8 cellular contexts compared by ENCODE assay signal in genomic region chr2:69645026-69645425, GRCh38. TPM values are rescaled to one million over a fixed set of nuclear protein-coding genes. Genes with fewer than 3 reads are reported as not detected.
DNase-seq lines count a peak whose midpoint lies in the region; ATAC-seq and TF ChIP-seq lines count a peak whose summit lies in the region.

No MANE protein-coding gene starts in this region.

- in situ Hi-C loops in GM23248 (cut with MboI) = no loop called here

- no peak for ATAC-seq in right cardiac atrium
- no peak for ATAC-seq in stimulated activated memory B cell treated with anti-CD40 and anti-IgM and Interleukin-4, amounts not matched to agents 10 μg/mL and 1 μg/mL and 100 μg/mL, for 72 hours
- ATAC-seq in GM18502 (IDR thresholded peaks at IDR 0.05; ENCODE audit: poor library complexity, unreplicated experiment) = no peak

- H3K9ac ChIP-seq in GM23248 = peak overlapping the region; percentile 98

- peaks cover 21% of the 10 kb centered on the region for H3F3A ChIP-seq in GM23248 (ENCODE audit: insufficient read depth)

- H3K36me3 ChIP-seq in A673 (ENCODE audit: insufficient read depth, low read length, poor library complexity, severe bottlenecking) (no peaks in the 10 kb centered on the region), GM23248 (ENCODE audit: low read depth) (no peaks in the 10 kb centered on the region)

- peaks cover 31% of the 10 kb centered on the region for H3K4me1 ChIP-seq in A673 (ENCODE audit: insufficient read depth, low read length, poor library complexity, severe bottlenecking)
- peaks cover 23% of the 10 kb centered on the region for H3K4me1 ChIP-seq in GM23248 (ENCODE audit: insufficient read depth)
- peaks cover 8% of the 10 kb centered on the region for H3K4me1 ChIP-seq in right cardiac atrium (ENCODE audit: control insufficient read depth, insufficient read depth, low read length)

- peaks cover 28% of the 10 kb centered on the region for H3K36me3 Mint-ChIP-seq in activated CD4-positive, alpha-beta memory T cell treated with anti-CD3 and anti-CD28 coated beads, Interleukin-2, amount 10 ng/mL, durations not matched to agents 7 days and 5 days (ENCODE audit: low read depth)
- no peaks in the 10 kb centered on the region for H3K36me3 Mint-ChIP-seq in stimulated activated memory B cell treated with anti-CD40 and anti-IgM and Interleukin-4, amounts not matched to agents 10 μg/mL and 1 μg/mL and 100 μg/mL, for 72 hours

- H3K9me3 ChIP-seq in A673 (ENCODE audit: low read depth, low read length, poor library complexity, severe bottlenecking) = no peaks in the 10 kb centered on the region
- H3K9me3 ChIP-seq in GM23248 (ENCODE audit: low read depth) = no peaks in the 10 kb centered on the region
- H3K9me3 ChIP-seq in right cardiac atrium (ENCODE audit: control insufficient read depth, low read length) = no peaks in the 10 kb centered on the region

- peak overlapping the region; percentile 98 for H2AFZ ChIP-seq in GM23248

- intact Hi-C loops in A673 (cut with micrococcal nuclease; ENCODE audit: unreplicated experiment) = no loop called here
- intact Hi-C loops in right cardiac atrium (cut with DNase I) = loop anchor here in 2 of 4 donors (10.0 kb wide), 2 partner anchors 70 to 80 kb away; no protein-coding TSS in a partner anchor

- POLR2A ChIA-PET in A673 (lab: Charles Lee; ENCODE audit: low non-redundant PET) = no interaction called here
- POLR2A ChIA-PET in activated CD4-positive, alpha-beta memory T cell treated with anti-CD3 and anti-CD28 coated beads, Interleukin-2, amount 10 ng/mL, durations not matched to agents 7 days and 5 days (lab: Charles Lee) = interaction anchor here (0.6 to 4.9 kb wide), 37 partner anchors 8 to 649 kb away, joined by 3 to 55 read pairs (median 7); partner anchors contain the start of genes ANXA4, C2orf42, NFU1 and PCBP1

- H3K27ac Mint-ChIP-seq in activated CD4-positive, alpha-beta memory T cell treated with anti-CD3 and anti-CD28 coated beads, Interleukin-2, amount 10 ng/mL, durations not matched to agents 7 days and 5 days = peak overlapping the region; percentile 99
- H3K27ac Mint-ChIP-seq in stimulated activated memory B cell treated with anti-CD40 and anti-IgM and Interleukin-4, amounts not matched to agents 10 μg/mL and 1 μg/mL and 100 μg/mL, for 72 hours = peak overlapping the region; percentile 84

- TF ChIP-seq CTCF in A673 (conservative IDR thresholded peaks at IDR 0.05; ENCODE audit: low read depth, low read length) = no peak

- no peaks in the 10 kb centered on the region for H3K9me2 ChIP-seq in GM23248 (ENCODE audit: insufficient read depth)

- H3K9me3 Mint-ChIP-seq in activated CD4-positive, alpha-beta memory T cell treated with anti-CD3 and anti-CD28 coated beads, Interleukin-2, amount 10 ng/mL, durations not matched to agents 7 days and 5 days = no peaks in the 10 kb centered on the region
- H3K9me3 Mint-ChIP-seq in stimulated activated memory B cell treated with anti-CD40 and anti-IgM and Interleukin-4, amounts not matched to agents 10 μg/mL and 1 μg/mL and 100 μg/mL, for 72 hours = no peaks in the 10 kb centered on the region

- 3 to 5% methylated on average over 7 of the region's 7 CpGs for WGBS in GM23248 (ENCODE audit: low coverage in 1 of 2, low lambda C conversion rate in 2 of 2, missing lambda C conversion rate in 2 of 2), 2 experiments
- 6% methylated on average over 7 of the region's 7 CpGs for WGBS in right cardiac atrium

- H4K20me1 ChIP-seq in GM23248 (ENCODE audit: insufficient read depth) = no peaks in the 10 kb centered on the region

- no peak overlapping the region for H3K27ac ChIP-seq in A673 (ENCODE audit: low read depth, low read length, poor library complexity, severe bottlenecking)
- peak overlapping the region; percentile 98 for H3K27ac ChIP-seq in GM23248
- H3K27ac ChIP-seq in right cardiac atrium (ENCODE audit: low read length) = peak overlapping the region; percentile 77

- no TSS peak for BruUV-seq in A673 (replicated peaks; lab: Mats Ljungman, UMichigan)

- CTCF ChIA-PET in A673 (lab: Charles Lee) = no interaction called here
- CTCF ChIA-PET in activated CD4-positive, alpha-beta memory T cell treated with anti-CD3 and anti-CD28 coated beads, Interleukin-2, amount 10 ng/mL, durations not matched to agents 7 days and 5 days (lab: Charles Lee) = interaction anchor here (0.6 to 4.0 kb wide), 12 partner anchors 29 to 208 kb away, joined by 3 to 21 read pairs (median 4); partner anchors contain the start of gene NFU1

- H3K27me3 Mint-ChIP-seq in activated CD4-positive, alpha-beta memory T cell treated with anti-CD3 and anti-CD28 coated beads, Interleukin-2, amount 10 ng/mL, durations not matched to agents 7 days and 5 days = no peaks in the 10 kb centered on the region
- H3K27me3 Mint-ChIP-seq in stimulated activated memory B cell treated with anti-CD40 and anti-IgM and Interleukin-4, amounts not matched to agents 10 μg/mL and 1 μg/mL and 100 μg/mL, for 72 hours = peaks cover 62% of the 10 kb centered on the region

- peaks cover 52% of the 10 kb centered on the region for H3K4me1 Mint-ChIP-seq in activated CD4-positive, alpha-beta memory T cell treated with anti-CD3 and anti-CD28 coated beads, Interleukin-2, amount 10 ng/mL, durations not matched to agents 7 days and 5 days
- peaks cover 29% of the 10 kb centered on the region for H3K4me1 Mint-ChIP-seq in stimulated activated memory B cell treated with anti-CD40 and anti-IgM and Interleukin-4, amounts not matched to agents 10 μg/mL and 1 μg/mL and 100 μg/mL, for 72 hours

- peak overlapping the region; percentile 99 for H3K4me2 ChIP-seq in GM23248 (ENCODE audit: unreplicated experiment)

- peak overlapping the region; percentile 95 for H3K4me3 ChIP-seq in A673 (ENCODE audit: low read depth, low read length, poor library complexity, severe bottlenecking)
- H3K4me3 ChIP-seq in GM23248 = peak overlapping the region; percentile 93
- H3K4me3 ChIP-seq in right cardiac atrium (ENCODE audit: low read length) = peak overlapping the region; percentile 97

- H3K27me3 ChIP-seq in A673 (replicated peaks; ENCODE audit: insufficient read depth, low read depth, low read length, poor library complexity) (no peaks in the 10 kb centered on the region), GM23248 (replicated peaks; ENCODE audit: insufficient read depth) (no peaks in the 10 kb centered on the region), right cardiac atrium (ENCODE audit: control insufficient read depth, insufficient read depth) (no peaks in the 10 kb centered on the region)

- peaks cover 45% of the 10 kb centered on the region for H3K79me2 ChIP-seq in GM23248 (ENCODE audit: insufficient read depth)

- peak overlapping the region; percentile 88 for H3K4me3 Mint-ChIP-seq in activated CD4-positive, alpha-beta memory T cell treated with anti-CD3 and anti-CD28 coated beads, Interleukin-2, amount 10 ng/mL, durations not matched to agents 7 days and 5 days
- H3K4me3 Mint-ChIP-seq in stimulated activated memory B cell treated with anti-CD40 and anti-IgM and Interleukin-4, amounts not matched to agents 10 μg/mL and 1 μg/mL and 100 μg/mL, for 72 hours = peak overlapping the region; percentile 88

- no peak for DNase-seq in A673 (ENCODE audit: low spot score)
- peak; percentile 44 for DNase-seq in GM23248
- peak; percentile 50 for DNase-seq in activated CD4-positive, alpha-beta memory T cell treated with anti-CD3 and anti-CD28 coated beads, Interleukin-2, amount 10 ng/mL, durations not matched to agents 7 days and 5 days
- DNase-seq in right cardiac atrium = no peak
- DNase-seq in NK-92 (lab: John Stamatoyannopoulos, UW; ENCODE audit: unreplicated experiment) = no peak
- no peak for DNase-seq in NCI-H82 (lab: John Stamatoyannopoulos, UW)

RNA-seq across cellular contexts. Expression of gene AAK1, which starts 1.5 kb away (rescaled TPM):
- total RNA-seq in A673 (2021) (40.1 and 40.5 TPM in 2 replicates), right cardiac atrium (10 to 100 TPM; 45.6 to 57.5 (median 53.4) TPM)
- 41.2 and 68.3 TPM in 2 replicates for total RNA-seq in GM23248 (2014; rRNA removed; shearing (Covaris generic))
- polyA plus RNA-seq in GM23248 (2016; fragmentation: Nextera tagmentation; extraction: Ambion mirVana) (38.5 and 50.7 TPM in 2 replicates), right cardiac atrium (13.8 TPM)
- total RNA-seq in activated CD4-positive, alpha-beta memory T cell treated with anti-CD3 and anti-CD28 coated beads, Interleukin-2, amount 10 ng/mL, durations not matched to agents 7 days and 5 days = 100 to 1,000 TPM; 115 to 121 TPM

Comparison
In these comparisons a context has a peak if more than half of its experiments do, and no peak if none do; other contexts are left out.
1. DNase-seq: peak in GM23248 (single experiment) and activated CD4-positive, alpha-beta memory T cell treated with anti-CD3 and anti-CD28 coated beads, Interleukin-2, amount 10 ng/mL, durations not matched to agents 7 days and 5 days (single experiment); none in A673 (single experiment), right cardiac atrium (0 of 3), NK-92 (single experiment) and NCI-H82 (single experiment).
2. Peak in every context shown above with its lines, with median percentiles within 50 percentile points of each other: H3K4me3 ChIP-seq.